26 cellular contexts compared by ENCODE assay signal in the genomic region with DNA sequence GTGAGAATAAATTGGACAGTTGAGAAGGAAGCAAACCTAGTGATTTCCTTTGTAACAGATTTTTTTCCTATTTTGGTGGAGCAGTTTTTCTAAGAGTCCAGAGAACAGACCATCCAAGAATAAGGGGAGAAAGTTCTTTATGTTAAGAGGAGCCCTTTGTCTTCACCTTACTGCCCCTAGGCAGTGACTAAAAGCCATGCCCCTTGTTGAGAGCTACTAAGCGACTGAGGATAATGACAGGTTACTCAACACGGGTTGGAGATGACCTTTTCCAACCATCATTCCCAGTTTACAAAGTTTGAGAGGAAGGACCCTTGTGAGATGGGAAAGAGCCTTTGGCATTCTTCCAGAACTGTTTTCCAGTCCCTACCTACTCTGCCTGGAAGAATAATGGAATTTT. TPM values are rescaled to one million over a fixed set of nuclear protein-coding genes. Genes with fewer than 3 reads are reported as not detected.
"Had no signal": no experiment of that assay in that cellular context is flagged by ENCODE, and none has a peak within 500 bp of the region (broad histone marks: within the 10 kb centered on the region; RNA-seq: fewer than 3 reads in every experiment).

No MANE protein-coding gene starts in this region.

- H3K4me1 Mint-ChIP-seq: activated B cell treated with CpG ODN at 0.5 μM for 24 hours; central memory CD8-positive, alpha-beta T cell; naive B cell had no signal

- H3K27me3 ChIP-seq: gastrocnemius medialis had no signal

- H3K36me3 ChIP-seq: gastrocnemius medialis, spleen, transverse colon had no signal

- DNase-seq: activated B cell treated with CpG ODN at 0.5 μM for 24 hours; activated CD8-positive, alpha-beta T cell treated with anti-CD3 and anti-CD28 coated beads, Interleukin-2, amount 10 ng/mL, durations not matched to agents 7 days and 5 days; activated naive CD4-positive, alpha-beta T cell; activated T-cell treated with anti-CD3 and anti-CD28 coated beads for 4 hours; activated T-cell treated with anti-CD3 and anti-CD28 coated beads, Interleukin-2, amount 50 U/mL, for 72 hours; anterior cingulate cortex; dermis blood vessel endothelial cell; effector CD8-positive, alpha-beta T cell; erythroblast; gastrocnemius medialis; glutamatergic neuron; left cardiac atrium; left ventricle myocardium superior; naive B cell; posterior cingulate gyrus; right cardiac atrium; spleen; stimulated activated naive CD4-positive, alpha-beta T cell treated with Interleukin-2 at 50 U/mL for 16 hours; T1000; transverse colon had no signal

- H3K27ac ChIP-seq: gastrocnemius medialis, spleen, transverse colon had no signal

- H3K4me3 ChIP-seq: gastrocnemius medialis, spleen, transverse colon had no signal

- ATAC-seq: activated CD8-positive, alpha-beta T cell treated with anti-CD3 and anti-CD28 coated beads, Interleukin-2, amount 10 ng/mL, durations not matched to agents 7 days and 5 days; activated T-cell treated with anti-CD3 and anti-CD28 coated beads, Interleukin-2, amount 50 U/mL, for 72 hours; gastrocnemius medialis; left cardiac atrium; left ventricle myocardium superior; right cardiac atrium had no signal

- H3K9me3 Mint-ChIP-seq: activated B cell treated with CpG ODN at 0.5 μM for 24 hours; activated T-cell treated with anti-CD3 and anti-CD28 coated beads, Interleukin-2, amount 50 U/mL, for 72 hours; central memory CD8-positive, alpha-beta T cell; T-helper 1 cell treated with Interleukin-12 subunit alpha and Interleukin-12 subunit beta and Interleukin-4 antibody, amounts not matched to agents 30 μg/mL and 1 μg/mL, for 36 hours had no signal

- H3K9me3 ChIP-seq: gastrocnemius medialis, spleen, transverse colon had no signal

- H3K4me1 ChIP-seq: gastrocnemius medialis had no signal

- H3K4me3 Mint-ChIP-seq: activated B cell treated with CpG ODN at 0.5 μM for 24 hours; activated CD8-positive, alpha-beta T cell treated with anti-CD3 and anti-CD28 coated beads, Interleukin-2, amount 10 ng/mL, durations not matched to agents 7 days and 5 days; activated naive CD8-positive, alpha-beta T cell; activated T-cell treated with anti-CD3 and anti-CD28 coated beads, Interleukin-2, amount 50 U/mL, for 72 hours; central memory CD8-positive, alpha-beta T cell; naive B cell; T-helper 1 cell treated with Interleukin-12 subunit alpha and Interleukin-12 subunit beta and Interleukin-4 antibody, amounts not matched to agents 30 μg/mL and 1 μg/mL, for 36 hours had no signal

- H3K36me3 Mint-ChIP-seq: activated naive CD8-positive, alpha-beta T cell; naive B cell had no signal

- H3K27ac Mint-ChIP-seq: activated B cell treated with CpG ODN at 0.5 μM for 24 hours; activated CD8-positive, alpha-beta T cell treated with anti-CD3 and anti-CD28 coated beads, Interleukin-2, amount 10 ng/mL, durations not matched to agents 7 days and 5 days; activated naive CD8-positive, alpha-beta T cell; activated T-cell treated with anti-CD3 and anti-CD28 coated beads, Interleukin-2, amount 50 U/mL, for 72 hours; naive B cell; T-helper 1 cell treated with Interleukin-12 subunit alpha and Interleukin-12 subunit beta and Interleukin-4 antibody, amounts not matched to agents 30 μg/mL and 1 μg/mL, for 36 hours had no signal

RNA-seq across cellular contexts. Expression of gene CCDC160, which starts 3.2 kb away (rescaled TPM):
- total RNA-seq: activated B cell treated with CpG ODN at 0.5 μM for 24 hours; activated CD8-positive, alpha-beta T cell treated with anti-CD3 and anti-CD28 coated beads, Interleukin-2, amount 10 ng/mL, durations not matched to agents 7 days and 5 days; activated T-cell treated with anti-CD3 and anti-CD28 coated beads, Interleukin-2, amount 50 U/mL, for 72 hours; bronchial epithelial cell; dermis blood vessel endothelial cell; left cardiac atrium; left ventricle myocardium superior; lung microvascular endothelial cell; right cardiac atrium had no signal
- polyA plus RNA-seq: keratinocyte had no signal
